21 cellular contexts compared by ENCODE assay signal in genomic region chr9:38288502-38288901, GRCh38.
"Had no signal": no experiment of that assay in that cellular context is flagged by ENCODE, and none has a peak within 500 bp of the region (broad histone marks: within the 10 kb centered on the region; RNA-seq: fewer than 3 reads in every experiment).

No MANE protein-coding gene starts in this region.

- H3K9me3 ChIP-seq: gastrocnemius medialis, lower lobe of right lung, pancreas, right lobe of liver, stomach, thyroid gland had no signal

- H3K27ac ChIP-seq: dorsolateral prefrontal cortex, gastrocnemius medialis, lower lobe of right lung, pancreas, right lobe of liver, stomach, thyroid gland had no signal

- H3K36me3 Mint-ChIP-seq: naive thymus-derived CD4-positive, alpha-beta T cell had no signal

- H3K4me3 Mint-ChIP-seq: naive thymus-derived CD4-positive, alpha-beta T cell; nephron had no signal

- H3K4me1 Mint-ChIP-seq: naive thymus-derived CD4-positive, alpha-beta T cell had no signal

- H3K4me3 ChIP-seq: dorsolateral prefrontal cortex, gastrocnemius medialis, lower lobe of right lung, pancreas, right lobe of liver, smooth muscle cell, stomach, thyroid gland had no signal

- DNase-seq: dorsolateral prefrontal cortex; effector CD4-positive, alpha-beta T cell; foreskin fibroblast; gastrocnemius medialis; left ventricle myocardium superior; lower lobe of right lung; naive thymus-derived CD4-positive, alpha-beta T cell; occipital lobe; pancreas; stimulated activated CD4-positive, alpha-beta T cell treated with anti-CD3 and anti-CD28 coated beads, Interleukin-12 subunit alpha, Interleukin-12 subunit beta, amount 100 ng/mL, for 4 hours; stimulated activated CD4-positive, alpha-beta T cell treated with anti-CD3 and anti-CD28 coated beads, Interleukin-1b, Interleukin-23, amount 100 ng/mL, for 48 hours; stimulated activated CD4-positive, alpha-beta T cell treated with anti-CD3 and anti-CD28 coated beads, Interleukin-4, amount 100 ng/mL, for 1 hour; stimulated activated CD8-positive, alpha-beta memory T cell treated with anti-CD3 and anti-CD28 coated beads, Interleukin-4, amount 100 ng/mL, for 48 hours; stimulated activated naive CD4-positive, alpha-beta T cell treated with Interleukin-2 at 50 U/mL for 16 hours; stomach; thyroid gland; trophoblast cell had no signal

- H3K27ac Mint-ChIP-seq: naive thymus-derived CD4-positive, alpha-beta T cell; nephron had no signal

- H3K36me3 ChIP-seq: gastrocnemius medialis, lower lobe of right lung, pancreas, right lobe of liver, stomach, thyroid gland had no signal

- H3K4me2 ChIP-seq: smooth muscle cell had no signal

- ATAC-seq: esophagus mucosa; gastrocnemius medialis; left ventricle myocardium superior; lower lobe of right lung; naive thymus-derived CD4-positive, alpha-beta T cell; pancreas; right lobe of liver had no signal

- H3K27me3 ChIP-seq: dorsolateral prefrontal cortex, gastrocnemius medialis, pancreas, right lobe of liver, stomach, thyroid gland had no signal

- H3K27me3 Mint-ChIP-seq: naive thymus-derived CD4-positive, alpha-beta T cell had no signal

- H3K4me1 ChIP-seq: gastrocnemius medialis, lower lobe of right lung, pancreas, right lobe of liver, stomach, thyroid gland had no signal
